In genomic region chr12:26833692-26834168, GRCh38 we compare ENCODE assay signal across 8 cellular contexts. TPM values are rescaled to one million over a fixed set of nuclear protein-coding genes. Genes with fewer than 3 reads are reported as not detected.
DNase-seq lines count a peak whose midpoint lies in the region; ATAC-seq, FAIRE-seq and TF ChIP-seq lines count a peak whose summit lies in the region.

No MANE protein-coding gene starts in this region.

- H3K9me3 ChIP-seq in left lung, result no peaks in the 10 kb centered on the region

- H3K27ac Mint-ChIP-seq in chondrocyte (ENCODE audit: unreplicated experiment), result peak overlapping the region; percentile 79

- peaks cover 7 to 36% of the 10 kb centered on the region in 2 donors for H3K4me1 ChIP-seq in left lung

- H3K4me3 ChIP-seq in left lung, result peak overlapping the region; percentile 83 to 92

- no peaks in the 10 kb centered on the region for H3K27me3 Mint-ChIP-seq in chondrocyte (ENCODE audit: low read depth)

- peak; percentile 18 for ATAC-seq in HG03432 (IDR thresholded peaks at IDR 0.05; ENCODE audit: unreplicated experiment)
- ATAC-seq in left lung, result peak; percentile 36
- ATAC-seq in GM21717 (IDR thresholded peaks at IDR 0.05; ENCODE audit: unreplicated experiment), result no peak

- intact Hi-C loops in left lung (cut with DNase I), result no loop called here

- peak overlapping the region; percentile 87 for H3K4me3 Mint-ChIP-seq in chondrocyte (ENCODE audit: unreplicated experiment)

- no peaks in the 10 kb centered on the region for H3K36me3 Mint-ChIP-seq in chondrocyte (ENCODE audit: low read depth)

- FAIRE-seq in D721Med (lab: Jason Lieb, UNC), result no peak

- no peaks in the 10 kb centered on the region for H3K36me3 ChIP-seq in left lung

- peaks cover 24% of the 10 kb centered on the region for H3K4me1 Mint-ChIP-seq in chondrocyte (ENCODE audit: low read depth)

- TF ChIP-seq CTCF in chondrocyte (IDR thresholded peaks at IDR 0.05) (no peak), left lung (IDR thresholded peaks at IDR 0.05) (no peak), D721Med (IDR thresholded peaks at IDR 0.05; ENCODE audit: insufficient read depth, missing control alignments) (no peak)

- no peaks in the 10 kb centered on the region for H3K27me3 ChIP-seq in left lung

- peak overlapping the region; percentile 54 to 99 for H3K27ac ChIP-seq in left lung

- DNase-seq in ELR (ENCODE audit: low read depth) (peak; percentile 58), T-helper 2 cell (peak in 3 of 5 experiments; percentile 9 to 81 (median 14)), chondrocyte (ENCODE audit: low spot score) (no peak), left lung (peak; percentile 69 to 82), D721Med (ENCODE audit: insufficient read length, low spot score) (no peak)
- DNase-seq in stimulated activated CD8-positive, alpha-beta memory T cell treated with anti-CD3 and anti-CD28 coated beads, Interleukin-12 subunit alpha, Interleukin-12 subunit beta, amount 100 ng/mL, for 4 hours (ENCODE audit: low read depth), result peak; percentile 12

- no peaks in the 10 kb centered on the region for H3K9me3 Mint-ChIP-seq in chondrocyte (ENCODE audit: low read depth)

RNA-seq across cellular contexts. Expression of gene ITPR2, which starts 0.7 kb away (rescaled TPM):
- total RNA-seq in chondrocyte (18.7 to 28.8 TPM (median 19.8 TPM) in 3 replicates), left lung (10 to 100 TPM; 37.7 to 67.8 TPM)

Comparison
In these comparisons a context has a peak if more than half of its experiments do, and no peak if none do; other contexts are left out.
1. DNase-seq: peak in ELR (single experiment), T-helper 2 cell (3 of 5), left lung (2 of 2) and stimulated activated CD8-positive, alpha-beta memory T cell treated with anti-CD3 and anti-CD28 coated beads, Interleukin-12 subunit alpha, Interleukin-12 subunit beta, amount 100 ng/mL, for 4 hours (single experiment); none in chondrocyte (single experiment) and D721Med (single experiment).